ENCODE assay signal across 8 cellular contexts in the genomic region with DNA sequence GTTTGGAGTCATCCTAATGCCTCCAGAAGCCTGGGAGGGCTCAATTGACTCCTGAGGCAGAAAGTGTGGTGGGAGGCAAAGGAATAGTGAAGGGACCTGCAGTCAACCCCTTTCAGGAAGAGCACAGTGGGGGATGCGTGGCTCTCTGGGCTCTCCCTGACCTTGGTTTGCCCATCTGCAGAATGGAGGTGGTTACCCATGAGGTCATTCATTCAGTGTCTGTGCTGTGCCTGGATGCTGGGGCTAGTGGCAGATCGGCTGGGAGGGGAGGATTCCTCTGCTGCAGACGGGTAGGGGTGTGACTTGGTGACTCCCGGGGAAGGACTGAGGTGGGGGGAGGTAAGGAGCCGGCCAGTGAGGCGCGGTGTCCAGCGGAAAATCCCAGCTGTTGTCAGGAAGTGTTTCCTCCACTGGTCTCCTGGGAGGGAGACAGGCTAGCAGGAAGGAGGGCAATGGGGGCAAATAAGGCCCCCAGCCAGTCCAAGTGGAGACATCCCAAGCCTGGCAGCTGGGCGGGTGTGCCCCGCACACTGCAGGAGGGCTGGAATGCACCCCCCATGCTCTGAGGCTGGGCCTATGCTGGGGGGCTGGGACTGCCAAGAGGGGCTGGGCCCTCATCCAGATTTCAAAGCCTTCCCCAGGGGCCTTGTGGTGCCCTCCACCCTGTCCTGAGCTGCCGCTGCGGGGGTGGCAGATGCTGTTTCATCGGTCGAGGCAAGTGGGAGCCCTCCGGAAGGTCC. TPM values are rescaled to one million over a fixed set of nuclear protein-coding genes. Genes with fewer than 3 reads are reported as not detected.
A peak's percentile ranks its signal among the peaks of the same experiment; 100 is the strongest.
DNase-seq lines count a peak whose midpoint lies in the region; ATAC-seq and TF ChIP-seq lines count a peak whose summit lies in the region.

No MANE protein-coding gene starts in this region.

- H2AFZ ChIP-seq in SU-DHL-6 (ENCODE audit: low read depth, low read length, severe bottlenecking): no peak overlapping the region

- H3F3A ChIP-seq in SU-DHL-6 (ENCODE audit: insufficient read depth): peaks cover 5% of the 10 kb centered on the region

- TF ChIP-seq CTCF in SU-DHL-6 (IDR thresholded peaks at IDR 0.05; ENCODE audit: insufficient read depth, low read length, poor library complexity, severe bottlenecking): no peak
- no peak for TF ChIP-seq CTCF in gastroesophageal sphincter (IDR thresholded peaks at IDR 0.05)
- no peak for TF ChIP-seq CTCF in GM20000 (IDR thresholded peaks at IDR 0.05; ENCODE audit: extremely low read depth, missing control alignments)

- H3K4me3 ChIP-seq in SU-DHL-6 (ENCODE audit: insufficient read depth, low read length, poor library complexity, severe bottlenecking): no peak overlapping the region
- peak overlapping the region; percentile 0 to 43 for H3K4me3 ChIP-seq in gastroesophageal sphincter

- H3K27ac ChIP-seq in SU-DHL-6 (ENCODE audit: low read depth, low read length) (peak overlapping the region; percentile 59), gastroesophageal sphincter (peak overlapping the region; percentile 82 to 94 (median 92))

- TF ChIP-seq EP300 in gastroesophageal sphincter (IDR thresholded peaks at IDR 0.05): no peak

- DNase-seq in renal cortical epithelial cell (ENCODE audit: low read depth): peak; percentile 76
- no peak for DNase-seq in T-helper 1 cell
- DNase-seq in GM20000 (ENCODE audit: low spot score): no peak
- no peak for DNase-seq in NCI-H2196 treated with DMSO at 0.1 percent for 48 hours (lab: John Stamatoyannopoulos, UW; ENCODE audit: unreplicated experiment)
- DNase-seq in DMS114 treated with DMSO at 0.1 percent for 48 hours (lab: John Stamatoyannopoulos, UW; ENCODE audit: unreplicated experiment): no peak

- no peaks in the 10 kb centered on the region; the same call in 1 of the 2 replicates for H4K20me1 ChIP-seq in SU-DHL-6 (ENCODE audit: low read depth, low read length)

- no peak for TF ChIP-seq POLR2A in gastroesophageal sphincter (IDR thresholded peaks at IDR 0.05)

- H3K27me3 ChIP-seq in SU-DHL-6 (ENCODE audit: low read length) (no peaks in the 10 kb centered on the region), gastroesophageal sphincter (no peaks in the 10 kb centered on the region)

- 35% methylated on average over 4 of the region's 15 CpGs; no CpG with 5 or more reads in 1 of the 2 donors for WGBS in gastroesophageal sphincter (ENCODE audit: low coverage in 1 of 2), 2 donors

- H3K79me2 ChIP-seq in SU-DHL-6 (ENCODE audit: insufficient read depth, low read length): peaks cover 98% of the 10 kb centered on the region

- H3K9me2 ChIP-seq in SU-DHL-6 (replicated peaks; ENCODE audit: insufficient read depth, low read length): no peaks in the 10 kb centered on the region

- H3K9me3 ChIP-seq in SU-DHL-6 (ENCODE audit: insufficient read depth, low read length) (no peaks in the 10 kb centered on the region), gastroesophageal sphincter (no peaks in the 10 kb centered on the region)

- H3K36me3 ChIP-seq in SU-DHL-6 (ENCODE audit: low read length) (no peaks in the 10 kb centered on the region), gastroesophageal sphincter (no peaks in the 10 kb centered on the region)

- peak; percentile 22 for ATAC-seq in GM21529 (IDR thresholded peaks at IDR 0.05; ENCODE audit: unreplicated experiment)
- ATAC-seq in gastroesophageal sphincter: peak; percentile 42

- peak overlapping the region; percentile 46 for H3K4me2 ChIP-seq in SU-DHL-6 (ENCODE audit: low read depth, low read length, poor library complexity, severe bottlenecking)

- H3K9ac ChIP-seq in SU-DHL-6 (ENCODE audit: low read length): peak overlapping the region; percentile 33

- H3K4me1 ChIP-seq in gastroesophageal sphincter: peaks cover 11 to 100% (median 74%) of the 10 kb centered on the region in 3 donors

RNA-seq across cellular contexts. Expression of gene CXXC5, which starts 10.9 kb away (rescaled TPM):
- total RNA-seq in gastroesophageal sphincter: 10 to 100 TPM; 30.0 to 50.7 (median 35.1) TPM
- total RNA-seq in renal cortical epithelial cell: 187 and 252 TPM in 2 replicates
